In genomic region chr1:35945327-35945726, GRCh38 we compare ENCODE assay signal across 21 cellular contexts. TPM values are rescaled to one million over a fixed set of nuclear protein-coding genes. Genes with fewer than 3 reads are reported as not detected.
A peak's percentile ranks its signal among the peaks of the same experiment; 100 is the strongest.
DNase-seq lines count a peak whose midpoint lies in the region; ATAC-seq and TF ChIP-seq lines count a peak whose summit lies in the region.
"Had no signal": no experiment of that assay in that cellular context is flagged by ENCODE, and none has a peak within 500 bp of the region (broad histone marks: within the 10 kb centered on the region; RNA-seq: fewer than 3 reads in every experiment).

No MANE protein-coding gene starts in this region.

- peaks cover 46% of the 10 kb centered on the region for H3K4me1 Mint-ChIP-seq in activated CD8-positive, alpha-beta T cell treated with anti-CD3 and anti-CD28 coated beads for 36 hours (ENCODE audit: low read depth)
- peaks cover 38% of the 10 kb centered on the region for H3K4me1 Mint-ChIP-seq in activated CD8-positive, alpha-beta T cell treated with anti-CD3 and anti-CD28 coated beads, Interleukin-2, amount 10 ng/mL, durations not matched to agents 7 days and 5 days (ENCODE audit: low read depth)
- peaks cover 14% of the 10 kb centered on the region for H3K4me1 Mint-ChIP-seq in type B pancreatic cell (ENCODE audit: unreplicated experiment)

- H3K79me1 ChIP-seq in IMR-90 (ENCODE audit: low read depth in 1 of 2, low read length in 2 of 2): peaks cover 20 to 50% of the 10 kb centered on the region in 2 experiments

- no peak for TF ChIP-seq CTCF in activated CD8-positive, alpha-beta T cell treated with anti-CD3 and anti-CD28 coated beads for 36 hours (IDR thresholded peaks at IDR 0.05)
- no peak for TF ChIP-seq CTCF in IMR-90 (conservative IDR thresholded peaks at IDR 0.05; ENCODE audit: low read depth, low read length)
- no peak for TF ChIP-seq CTCF in type B pancreatic cell (conservative IDR thresholded peaks at IDR 0.05)

- H4K91ac ChIP-seq in IMR-90 (ENCODE audit: insufficient read depth, low read depth, low read length): no peak overlapping the region

- no peak overlapping the region for H3K18ac ChIP-seq in IMR-90 (ENCODE audit: low read depth, low read length)

- no peak overlapping the region for H2BK120ac ChIP-seq in IMR-90 (ENCODE audit: low read depth, low read length)

- peaks cover 8% of the 10 kb centered on the region for H3K4me1 ChIP-seq in IMR-90 (ENCODE audit: control insufficient read depth, insufficient read depth, low read length)

- no peaks in the 10 kb centered on the region for H3K9me3 ChIP-seq in IMR-90 (ENCODE audit: control insufficient read depth, insufficient read depth, low read length)
- H3K9me3 ChIP-seq: SK-N-SH had no signal

- no peak overlapping the region for H2BK20ac ChIP-seq in IMR-90 (ENCODE audit: low read depth, low read length)

- TF ChIP-seq RAD21 in IMR-90 (IDR thresholded peaks at IDR 0.05; ENCODE audit: low read length): no peak

- dilution Hi-C loops in IMR-90 (cut with HindIII; ENCODE audit: low sequenced_read_pairs, unreplicated experiment): no loop called here

- in situ Hi-C loops in IMR-90 (cut with MboI; ENCODE audit: low sequenced_read_pairs): no loop called here

- intact Hi-C loops in activated CD8-positive, alpha-beta T cell treated with anti-CD3 and anti-CD28 coated beads for 36 hours (cut with micrococcal nuclease): no loop called here
- intact Hi-C loops in IMR-90 (cut with micrococcal nuclease): no loop called here

- H3K4ac ChIP-seq in IMR-90 (ENCODE audit: low read depth, low read length): no peak overlapping the region

- H3K4me3 Mint-ChIP-seq in activated CD8-positive, alpha-beta T cell treated with anti-CD3 and anti-CD28 coated beads for 36 hours: no peak overlapping the region
- H3K4me3 Mint-ChIP-seq in activated CD8-positive, alpha-beta T cell treated with anti-CD3 and anti-CD28 coated beads, Interleukin-2, amount 10 ng/mL, durations not matched to agents 7 days and 5 days: no peak overlapping the region
- H3K4me3 Mint-ChIP-seq in type B pancreatic cell: no peak overlapping the region
- H3K4me3 Mint-ChIP-seq: CD8-positive, alpha-beta memory T cell had no signal

- H2AK9ac ChIP-seq in IMR-90 (replicated peaks; ENCODE audit: low read depth, low read length, poor library complexity): no peak overlapping the region

- 100% methylated on average over 1 of the region's 2 CpGs; no CpG with 5 or more reads in 1 of the 2 experiments for WGBS in IMR-90 (ENCODE audit: extremely low coverage in 2 of 2, insufficient read length in 1 of 2), 2 experiments

- H2BK5ac ChIP-seq in IMR-90 (ENCODE audit: low read depth, low read length, poor library complexity, severe bottlenecking): no peak overlapping the region

- no peak overlapping the region for H3K56ac ChIP-seq in IMR-90 (ENCODE audit: extremely low read depth, insufficient read depth, low read length)

- peak overlapping the region; percentile 52; the same call in 1 of the 2 replicates for H3K14ac ChIP-seq in IMR-90 (replicated peaks; ENCODE audit: low read depth, low read length)

- H3K27ac Mint-ChIP-seq in activated CD8-positive, alpha-beta T cell treated with anti-CD3 and anti-CD28 coated beads for 36 hours: peak overlapping the region; percentile 14
- no peak overlapping the region for H3K27ac Mint-ChIP-seq in activated CD8-positive, alpha-beta T cell treated with anti-CD3 and anti-CD28 coated beads, Interleukin-2, amount 10 ng/mL, durations not matched to agents 7 days and 5 days
- peak overlapping the region; percentile 39 for H3K27ac Mint-ChIP-seq in type B pancreatic cell

- peaks cover 25% of the 10 kb centered on the region for H3K36me3 Mint-ChIP-seq in activated CD8-positive, alpha-beta T cell treated with anti-CD3 and anti-CD28 coated beads for 36 hours (ENCODE audit: low read depth)
- peaks cover 21% of the 10 kb centered on the region for H3K36me3 Mint-ChIP-seq in activated CD8-positive, alpha-beta T cell treated with anti-CD3 and anti-CD28 coated beads, Interleukin-2, amount 10 ng/mL, durations not matched to agents 7 days and 5 days (ENCODE audit: low read depth)
- H3K36me3 Mint-ChIP-seq in type B pancreatic cell: peaks cover 12% of the 10 kb centered on the region

- H3K27me3 ChIP-seq in IMR-90 (ENCODE audit: control insufficient read depth, insufficient read depth, low read length): no peaks in the 10 kb centered on the region

- H3K4me2 ChIP-seq in IMR-90 (ENCODE audit: low read depth, low read length): no peak overlapping the region; the same call in 1 of the 2 replicates
- H3K4me2 ChIP-seq: PC-9, SK-N-SH had no signal

- BruUV-seq in IMR-90 (replicated peaks; lab: Mats Ljungman, UMichigan): no TSS peak

- peaks cover 9% of the 10 kb centered on the region for H4K20me1 ChIP-seq in IMR-90 (ENCODE audit: insufficient read depth, low read length)

- no peak for TF ChIP-seq POLR2A in IMR-90 (IDR thresholded peaks at IDR 0.05; ENCODE audit: low read depth, low read length)

- H3K27ac ChIP-seq in IMR-90 (ENCODE audit: insufficient read depth, low read length): no peak overlapping the region
- H3K27ac ChIP-seq: PC-9 had no signal

- no peak for DNase-seq in activated CD8-positive, alpha-beta T cell treated with anti-CD3 and anti-CD28 coated beads for 36 hours
- no peak for DNase-seq in activated CD8-positive, alpha-beta T cell treated with anti-CD3 and anti-CD28 coated beads, Interleukin-2, amount 10 ng/mL, durations not matched to agents 7 days and 5 days
- DNase-seq in IMR-90: no peak
- DNase-seq in dermis blood vessel endothelial cell: peak; percentile 33
- DNase-seq in type B pancreatic cell (ENCODE audit: extremely low spot score, unreplicated experiment): no peak
- DNase-seq in amygdala (lab: John Stamatoyannopoulos, UW): no peak
- DNase-seq: 8988T; C1 segment of cervical spinal cord; Calu3; CD8-positive, alpha-beta memory T cell; KG1; NCI-H1092 treated with DMSO at 0.1 percent for 48 hours; NCI-H1436 treated with DMSO at 0.1 percent for 48 hours; NCI-H1930; NCI-H2227 treated with DMSO at 0.1 percent for 48 hours; NCI-H510A; NCI-H748 treated with DMSO at 0.1 percent for 48 hours; PC-9; SIG-M5; SK-N-SH had no signal

- H3K9me3 Mint-ChIP-seq in activated CD8-positive, alpha-beta T cell treated with anti-CD3 and anti-CD28 coated beads for 36 hours: no peaks in the 10 kb centered on the region
- H3K9me3 Mint-ChIP-seq in activated CD8-positive, alpha-beta T cell treated with anti-CD3 and anti-CD28 coated beads, Interleukin-2, amount 10 ng/mL, durations not matched to agents 7 days and 5 days (ENCODE audit: insufficient read depth): no peaks in the 10 kb centered on the region
- H3K9me3 Mint-ChIP-seq in type B pancreatic cell: no peaks in the 10 kb centered on the region
- H3K9me3 Mint-ChIP-seq: CD8-positive, alpha-beta memory T cell had no signal

- CTCF ChIA-PET in activated CD8-positive, alpha-beta T cell treated with anti-CD3 and anti-CD28 coated beads for 36 hours (lab: Charles Lee): interaction anchor here (0.8 to 1.2 kb wide), 2 partner anchors 31 to 62 kb away, joined by 3 read pairs; partner anchors contain the start of gene AGO1
- CTCF ChIA-PET in activated CD8-positive, alpha-beta T cell treated with anti-CD3 and anti-CD28 coated beads, Interleukin-2, amount 10 ng/mL, durations not matched to agents 7 days and 5 days (lab: Charles Lee): interaction anchor here (0.7 to 1.6 kb wide), 5 partner anchors 14 to 218 kb away, joined by 3 to 4 read pairs (median 3); partner anchors contain the start of genes AGO1 and AGO3
- CTCF ChIA-PET in IMR-90 (lab: Yijun Ruan, JAX): no interaction called here

- peaks cover 2% of the 10 kb centered on the region; the same call in 1 of the 2 replicates for H3K36me3 ChIP-seq in IMR-90 (ENCODE audit: control insufficient read depth, insufficient read depth, low read length)

- H2AFZ ChIP-seq in IMR-90 (replicated peaks; ENCODE audit: low read length, poor library complexity): no peak overlapping the region
- H2AFZ ChIP-seq: PC-9 had no signal

- H2AK5ac ChIP-seq in IMR-90 (ENCODE audit: low read depth, low read length): no peak overlapping the region

- no peak overlapping the region for H4K8ac ChIP-seq in IMR-90 (ENCODE audit: low read depth in 2 of 2, low read length in 2 of 2)

- no peak overlapping the region for H3K23ac ChIP-seq in IMR-90 (ENCODE audit: low read depth, low read length)

- no peak overlapping the region for H3K9ac ChIP-seq in IMR-90 (ENCODE audit: low read depth, low read length)
- H3K9ac ChIP-seq: SK-N-SH had no signal

- H3K27me3 Mint-ChIP-seq in activated CD8-positive, alpha-beta T cell treated with anti-CD3 and anti-CD28 coated beads for 36 hours: no peaks in the 10 kb centered on the region
- no peaks in the 10 kb centered on the region for H3K27me3 Mint-ChIP-seq in activated CD8-positive, alpha-beta T cell treated with anti-CD3 and anti-CD28 coated beads, Interleukin-2, amount 10 ng/mL, durations not matched to agents 7 days and 5 days (ENCODE audit: low read depth)
- no peaks in the 10 kb centered on the region for H3K27me3 Mint-ChIP-seq in type B pancreatic cell
- H3K27me3 Mint-ChIP-seq: CD8-positive, alpha-beta memory T cell had no signal

- POLR2A ChIA-PET in activated CD8-positive, alpha-beta T cell treated with anti-CD3 and anti-CD28 coated beads for 36 hours (lab: Charles Lee): interaction anchor here (0.7 to 2.2 kb wide), 2 partner anchors 14 to 156 kb away, joined by 3 to 6 read pairs; partner anchors contain the start of gene AGO3
- POLR2A ChIA-PET in activated CD8-positive, alpha-beta T cell treated with anti-CD3 and anti-CD28 coated beads, Interleukin-2, amount 10 ng/mL, durations not matched to agents 7 days and 5 days (lab: Charles Lee): interaction anchor here (0.6 to 1.2 kb wide), 2 partner anchors 14 to 377 kb away, joined by 3 to 4 read pairs; partner anchors contain the start of gene AGO3
- POLR2A ChIA-PET in IMR-90 (lab: Charles Lee; ENCODE audit: unreplicated experiment): no interaction called here

- H4K5ac ChIP-seq in IMR-90 (ENCODE audit: low read depth, low read length): no peak overlapping the region

- no peak for ATAC-seq in activated CD8-positive, alpha-beta T cell treated with anti-CD3 and anti-CD28 coated beads for 36 hours
- ATAC-seq in activated CD8-positive, alpha-beta T cell treated with anti-CD3 and anti-CD28 coated beads, Interleukin-2, amount 10 ng/mL, durations not matched to agents 7 days and 5 days: no peak
- ATAC-seq in IMR-90 (ENCODE audit: low read depth): peak; percentile 24; the same call in 1 of the 2 replicates
- no peak for ATAC-seq in HG03280 (IDR thresholded peaks at IDR 0.05; ENCODE audit: unreplicated experiment)

- no peak overlapping the region for H3K4me3 ChIP-seq in IMR-90 (ENCODE audit: insufficient read depth, low read depth, low read length)
- H3K4me3 ChIP-seq: PC-9 had no signal

- H2BK15ac ChIP-seq in IMR-90 (ENCODE audit: low read depth, low read length): no peak overlapping the region

- peaks cover 3% of the 10 kb centered on the region for H3K9me1 ChIP-seq in IMR-90 (ENCODE audit: insufficient read depth, low read length)

RNA-seq across cellular contexts. Expression of gene AGO3, which starts 14.4 kb away (rescaled TPM):
- 10 to 100 TPM; 27.7 to 30.0 TPM for total RNA-seq in activated CD8-positive, alpha-beta T cell treated with anti-CD3 and anti-CD28 coated beads for 36 hours
- 10 to 100 TPM; 27.2 to 30.2 TPM for total RNA-seq in activated CD8-positive, alpha-beta T cell treated with anti-CD3 and anti-CD28 coated beads, Interleukin-2, amount 10 ng/mL, durations not matched to agents 7 days and 5 days
- total RNA-seq in IMR-90 (2012; rRNA removed): 18.1 and 25.6 TPM in 2 replicates
- polyA plus RNA-seq in IMR-90 (2012; rRNA removed): 8.9 and 10.4 TPM in 2 replicates
- 3.6 and 7.8 TPM in 2 replicates for polyA plus RNA-seq in IMR-90 (2012; cell fraction: cytosol; rRNA removed)
- 6.7 and 16.5 TPM in 2 replicates for polyA plus RNA-seq in IMR-90 (2012; cell fraction: nucleus; rRNA removed; ENCODE audit: low replicate concordance)
- total RNA-seq in dermis blood vessel endothelial cell: 20.8 and 21.8 TPM in 2 replicates
- total RNA-seq in type B pancreatic cell (ENCODE audit: low replicate concordance): 20.1 and 30.6 TPM in 2 replicates
